In the genomic region with DNA sequence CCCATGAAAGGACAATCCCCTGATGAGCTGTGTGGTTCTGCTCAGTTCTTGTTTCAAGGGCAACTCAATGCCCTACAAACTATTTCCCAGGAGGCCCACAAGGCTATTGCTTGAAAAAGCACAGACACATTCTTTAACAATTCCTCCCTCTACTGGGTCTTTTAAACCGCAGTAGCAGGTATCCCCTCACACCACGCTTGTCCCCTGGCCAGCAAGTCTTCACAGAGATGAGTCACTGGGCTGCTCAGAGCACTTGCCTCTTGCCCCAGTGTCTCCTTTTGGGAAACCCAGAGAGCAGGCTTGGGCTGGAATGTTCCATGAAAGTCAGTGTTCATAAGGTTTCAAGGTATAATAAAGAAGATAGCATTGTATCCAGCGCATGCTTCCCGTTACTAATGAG, we compare ENCODE assay signal across 27 cellular contexts.
DNase-seq lines count a peak whose midpoint lies in the region; ATAC-seq and TF ChIP-seq lines count a peak whose summit lies in the region.
"Had no signal": no experiment of that assay in that cellular context is flagged by ENCODE, and none has a peak within 500 bp of the region (broad histone marks: within the 10 kb centered on the region; RNA-seq: fewer than 3 reads in every experiment).

No MANE protein-coding gene starts in this region.

- H3K4me3 ChIP-seq in astrocyte of the spinal cord (ENCODE audit: low read depth, low read length) = no peak overlapping the region
- H3K4me3 ChIP-seq: BLaER1 treated with 17β-estradiol and CSF1 and Interleukin-3, amounts not matched to agents 10 nM and 100 nM; tibial artery had no signal

- no peak overlapping the region for H3K27ac ChIP-seq in substantia nigra (ENCODE audit: low read depth, low read length, poor library complexity, severe bottlenecking)
- H3K27ac ChIP-seq: BLaER1 treated with 17β-estradiol and CSF1 and Interleukin-3, amounts not matched to agents 10 nM and 100 nM; tibial artery had no signal

- ATAC-seq in GM18520 (IDR thresholded peaks at IDR 0.05; ENCODE audit: unreplicated experiment) (no peak), GM18867 (IDR thresholded peaks at IDR 0.05; ENCODE audit: unreplicated experiment) (no peak)
- ATAC-seq: activated CD4-positive, alpha-beta T cell treated with anti-CD3 and anti-CD28 coated beads for 36 hours; activated T-cell treated with anti-CD3 and anti-CD28 coated beads, Interleukin-2, amount 50 U/mL, for 72 hours; left cardiac atrium; stimulated activated naive CD8-positive, alpha-beta T cell treated with anti-CD3 and anti-CD28 coated beads, Interleukin-15, Interleukin-2, amounts not matched to agents 100 U/mL and 50 U/mL, for 24 hours had no signal

- in situ Hi-C loops in astrocyte of the spinal cord (cut with HindIII; ENCODE audit: low sequenced_read_pairs) = no loop called here

- no peak for TF ChIP-seq CTCF in astrocyte of the spinal cord (IDR thresholded peaks at IDR 0.05; ENCODE audit: low read depth, low read length)

- DNase-seq in AG20443 (ENCODE audit: low spot score) = peak; percentile 35
- peak; percentile 14 for DNase-seq in LHCN-M2 (ENCODE audit: low read depth)
- DNase-seq in astrocyte of the spinal cord (ENCODE audit: low read depth, low spot score) = peak; percentile 76
- peak; percentile 28 for DNase-seq in myocyte (ENCODE audit: low read depth)
- no peak for DNase-seq in HT-29 (ENCODE audit: low spot score)
- DNase-seq in substantia nigra (lab: John Stamatoyannopoulos, UW) = no peak
- DNase-seq: activated CD4-positive, alpha-beta T cell treated with anti-CD3 and anti-CD28 coated beads for 36 hours; activated T-cell treated with anti-CD3 and anti-CD28 coated beads, Interleukin-2, amount 50 U/mL, for 72 hours; aorta; cerebellar nuclear complex; effector CD4-positive, alpha-beta T cell; left cardiac atrium; naive B cell; NCI-H1092 treated with DMSO at 0.1 percent for 48 hours; NCI-H2029; NCI-H226; NCI-H748 treated with DMSO at 0.1 percent for 48 hours; occipital lobe; retina; SHP77 treated with DMSO at 0.1 percent for 48 hours; stimulated activated CD4-positive, alpha-beta T cell treated with anti-CD3 and anti-CD28 coated beads, Interleukin-4, amount 100 ng/mL, for 24 hours; stimulated activated naive CD8-positive, alpha-beta T cell treated with anti-CD3 and anti-CD28 coated beads, Interleukin-15, Interleukin-2, amounts not matched to agents 100 U/mL and 50 U/mL, for 24 hours; T-helper 1 cell; tibial artery had no signal

Comparison
In these comparisons a context has a peak if more than half of its experiments do, and no peak if none do; other contexts are left out.
1. DNase-seq: peak in AG20443 (single experiment), LHCN-M2 (single experiment), astrocyte of the spinal cord (single experiment) and myocyte (single experiment); none in HT-29 (single experiment) and substantia nigra (0 of 49).